18 cellular contexts compared by ENCODE assay signal in genomic region chr6:2918936-2919335, GRCh38. TPM values are rescaled to one million over a fixed set of nuclear protein-coding genes. Genes with fewer than 3 reads are reported as not detected.
DNase-seq lines count a peak whose midpoint lies in the region; ATAC-seq and TF ChIP-seq lines count a peak whose summit lies in the region.
"Had no signal": no experiment of that assay in that cellular context is flagged by ENCODE, and none has a peak within 500 bp of the region (broad histone marks: within the 10 kb centered on the region; RNA-seq: fewer than 3 reads in every experiment).

No MANE protein-coding gene starts in this region.

- peaks cover 21% of the 10 kb centered on the region for H3K4me1 Mint-ChIP-seq in activated T-cell treated with anti-CD3 and anti-CD28 coated beads, Interleukin-2, amount 50 U/mL, for 72 hours (ENCODE audit: low read depth)

- H3K79me2 ChIP-seq in DND-41 (ENCODE audit: insufficient read depth, low read length): no peaks in the 10 kb centered on the region

- H3K4me1 ChIP-seq in DND-41 (ENCODE audit: insufficient read depth, low read length) (peaks cover 5% of the 10 kb centered on the region; the same call in 1 of the 2 replicates), lower lobe of right lung (no peaks in the 10 kb centered on the region)
- H3K4me1 ChIP-seq: ascending aorta, BLaER1, pancreas had no signal

- H2AFZ ChIP-seq in DND-41 (ENCODE audit: low read depth, low read length): no peak overlapping the region

- no peak overlapping the region for H3K9ac ChIP-seq in DND-41 (ENCODE audit: low read depth, low read length)
- H3K9ac ChIP-seq: BLaER1 had no signal

- H3K4me3 ChIP-seq in DND-41 (ENCODE audit: low read depth in 1 of 2, low read length in 2 of 2): no peak overlapping the region
- no peak overlapping the region for H3K4me3 ChIP-seq in lower lobe of right lung
- H3K4me3 ChIP-seq: ascending aorta, BLaER1, heart left ventricle, mucosa of descending colon, pancreas had no signal

- ATAC-seq in DND-41 (ENCODE audit: insufficient read depth, low read depth) (peak; percentile 66), lower lobe of right lung (peak; percentile 65 to 69), HG03280 (IDR thresholded peaks at IDR 0.05; ENCODE audit: unreplicated experiment) (no peak), GM21367 (IDR thresholded peaks at IDR 0.05; ENCODE audit: unreplicated experiment) (no peak)
- ATAC-seq in activated T-cell treated with anti-CD3 and anti-CD28 coated beads, Interleukin-2, amount 50 U/mL, for 72 hours (replicated peaks in 1 of 2): peak; percentile 32 to 75
- ATAC-seq: esophagus mucosa, mucosa of descending colon had no signal

- peaks cover 0 to 3% of the 10 kb centered on the region in 2 donors for H3K9me3 Mint-ChIP-seq in activated T-cell treated with anti-CD3 and anti-CD28 coated beads, Interleukin-2, amount 50 U/mL, for 72 hours

- no peaks in the 10 kb centered on the region for H3K36me3 Mint-ChIP-seq in activated T-cell treated with anti-CD3 and anti-CD28 coated beads, Interleukin-2, amount 50 U/mL, for 72 hours (ENCODE audit: insufficient read depth in 2 of 2)

- no peak overlapping the region for H3K4me2 ChIP-seq in DND-41 (ENCODE audit: insufficient read depth, low read length)
- H3K4me2 ChIP-seq: BLaER1 had no signal

- H3K36me3 ChIP-seq in DND-41 (ENCODE audit: insufficient read depth, low read length) (no peaks in the 10 kb centered on the region), lower lobe of right lung (no peaks in the 10 kb centered on the region)
- H3K36me3 ChIP-seq: ascending aorta, BLaER1, heart left ventricle, pancreas had no signal

- H3K9me3 ChIP-seq in DND-41 (ENCODE audit: insufficient read depth, low read length, severe bottlenecking) (no peaks in the 10 kb centered on the region), lower lobe of right lung (no peaks in the 10 kb centered on the region)
- H3K9me3 ChIP-seq: ascending aorta, BLaER1, heart left ventricle, mucosa of descending colon, pancreas had no signal

- H3K27ac Mint-ChIP-seq in activated T-cell treated with anti-CD3 and anti-CD28 coated beads, Interleukin-2, amount 50 U/mL, for 72 hours: peak overlapping the region; percentile 50

- H4K20me1 ChIP-seq in DND-41 (ENCODE audit: insufficient read depth, low read length): no peaks in the 10 kb centered on the region
- H4K20me1 ChIP-seq: BLaER1 had no signal

- TF ChIP-seq CTCF in DND-41 (IDR thresholded peaks at IDR 0.05; ENCODE audit: borderline replicate concordance, extremely low read depth, low read length, poor library complexity, severe bottlenecking) (no peak), lower lobe of right lung (IDR thresholded peaks at IDR 0.05) (no peak)

- H3K27me3 Mint-ChIP-seq in activated T-cell treated with anti-CD3 and anti-CD28 coated beads, Interleukin-2, amount 50 U/mL, for 72 hours (ENCODE audit: low read depth): no peaks in the 10 kb centered on the region

- peak overlapping the region; percentile 52 to 69 for H3K4me3 Mint-ChIP-seq in activated T-cell treated with anti-CD3 and anti-CD28 coated beads, Interleukin-2, amount 50 U/mL, for 72 hours

- H3K27ac ChIP-seq in DND-41 (ENCODE audit: low read length) (no peak overlapping the region), lower lobe of right lung (no peak overlapping the region)
- H3K27ac ChIP-seq: ascending aorta, BLaER1, pancreas had no signal

- intact Hi-C loops in lower lobe of right lung (cut with DNase I): no loop called here

- peak; percentile 24 for DNase-seq in DND-41
- DNase-seq in MV-4-11 (lab: John Stamatoyannopoulos, UW): peak; percentile 85
- no peak for DNase-seq in activated T-cell treated with anti-CD3 and anti-CD28 coated beads, Interleukin-2, amount 50 U/mL, for 72 hours
- no peak for DNase-seq in lower lobe of right lung
- no peak for DNase-seq in NCI-H1092 (lab: John Stamatoyannopoulos, UW)
- DNase-seq in activated CD4-positive, CD25-positive, alpha-beta regulatory T cell (lab: John Stamatoyannopoulos, UW): no peak
- DNase-seq: DMS79 treated with DMSO at 0.1 percent for 48 hours, heart left ventricle, kidney, mucosa of descending colon, NCI-H1048, pancreas, T-helper 9 cell had no signal

- H3K27me3 ChIP-seq in DND-41 (ENCODE audit: insufficient read depth, low read length, poor library complexity) (no peaks in the 10 kb centered on the region), lower lobe of right lung (ENCODE audit: low read depth) (no peaks in the 10 kb centered on the region)
- H3K27me3 ChIP-seq: ascending aorta, BLaER1, heart left ventricle, pancreas had no signal

RNA-seq across cellular contexts. Expression of gene SERPINB9, which starts 15.8 kb away (rescaled TPM):
- 10 to 100 TPM; 70.7 to 96.1 TPM for total RNA-seq in activated T-cell treated with anti-CD3 and anti-CD28 coated beads, Interleukin-2, amount 50 U/mL, for 72 hours
- total RNA-seq in lower lobe of right lung: 12.8 TPM

RNA-seq across cellular contexts. Expression of gene SERPINB6, which starts 52.4 kb away (rescaled TPM):
- 100 to 1,000 TPM in 1 of 2 donors, 10 to 100 TPM in 1; 64.9 to 114 TPM for total RNA-seq in activated T-cell treated with anti-CD3 and anti-CD28 coated beads, Interleukin-2, amount 50 U/mL, for 72 hours
- 160 TPM for total RNA-seq in lower lobe of right lung

Comparison
In these comparisons a context has a peak if more than half of its experiments do, and no peak if none do; other contexts are left out.
1. ATAC-seq: peak in DND-41 (single experiment), activated T-cell treated with anti-CD3 and anti-CD28 coated beads, Interleukin-2, amount 50 U/mL, for 72 hours (2 of 2) and lower lobe of right lung (2 of 2); none in HG03280 (single experiment) and GM21367 (single experiment).
2. DNase-seq: peak in DND-41 (single experiment) and MV-4-11 (single experiment); none in activated T-cell treated with anti-CD3 and anti-CD28 coated beads, Interleukin-2, amount 50 U/mL, for 72 hours (0 of 2), lower lobe of right lung (single experiment), NCI-H1092 (single experiment) and activated CD4-positive, CD25-positive, alpha-beta regulatory T cell (0 of 4).